In the genomic region with DNA sequence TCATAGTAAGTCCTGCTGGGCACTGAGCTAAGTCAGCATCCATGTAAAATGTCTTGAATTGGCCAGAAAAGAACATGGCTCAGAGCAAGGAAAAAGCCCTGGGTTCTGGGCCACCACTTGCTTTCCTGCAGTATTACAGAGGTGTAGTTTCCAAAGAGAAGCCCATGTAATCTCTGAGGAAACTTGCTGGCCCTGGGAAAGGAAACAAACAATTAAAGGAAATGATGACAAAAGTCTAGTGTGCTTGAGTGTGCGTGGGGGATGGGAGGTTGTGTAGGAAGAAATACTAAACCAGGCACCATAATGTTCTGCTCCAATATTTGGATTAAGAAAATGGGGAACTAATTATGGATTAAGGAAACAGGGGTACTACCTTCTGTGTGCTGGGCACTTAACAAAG, we compare ENCODE assay signal across 30 cellular contexts. TPM values are rescaled to one million over a fixed set of nuclear protein-coding genes. Genes with fewer than 3 reads are reported as not detected.
DNase-seq lines count a peak whose midpoint lies in the region; ATAC-seq lines count a peak whose summit lies in the region.
"Had no signal": no experiment of that assay in that cellular context is flagged by ENCODE, and none has a peak within 500 bp of the region (broad histone marks: within the 10 kb centered on the region; RNA-seq: fewer than 3 reads in every experiment).

No MANE protein-coding gene starts in this region.

- CTCF ChIA-PET in activated naive CD4-positive, alpha-beta T cell treated with anti-CD3 and anti-CD28 coated beads, Interleukin-2, amount 10 ng/mL, durations not matched to agents 7 days and 5 days (lab: Charles Lee): no interaction called here

- H3K27ac ChIP-seq in SJCRH30: no peak overlapping the region
- H3K27ac ChIP-seq: thyroid gland, uterus had no signal

- no peak overlapping the region for H3K4me3 ChIP-seq in SJCRH30
- H3K4me3 ChIP-seq: GM23338, thyroid gland, uterus had no signal

- DNase-seq in activated naive CD4-positive, alpha-beta T cell treated with anti-CD3 and anti-CD28 coated beads, Interleukin-2, amount 10 ng/mL, durations not matched to agents 7 days and 5 days: no peak
- no peak for DNase-seq in activated naive CD4-positive, alpha-beta T cell treated with anti-CD3 and anti-CD28 coated beads, Interleukin-2, amount 50 U/mL, for 16 hours
- peak; percentile 2 for DNase-seq in MV-4-11 (lab: John Stamatoyannopoulos, UW)
- peak; percentile 26 to 84 for DNase-seq in lung microvascular endothelial cell (ENCODE audit: low read depth in 2 of 2)
- DNase-seq in A172 (ENCODE audit: low spot score): no peak
- DNase-seq in SJCRH30: no peak
- DNase-seq: activated CD4-positive, alpha-beta T cell treated with anti-CD3 and anti-CD28 coated beads for 36 hours; activated naive CD4-positive, alpha-beta T cell treated with anti-CD3 and anti-CD28 coated beads for 36 hours; effector CD4-positive, alpha-beta T cell; EL; glutamatergic neuron; IMR-90; islet precursor cell; midbrain; naive B cell; NCI-H146; NCI-H446; NCI-H774; nucleus accumbens; RPMI8226; stimulated activated CD4-positive, alpha-beta T cell treated with anti-CD3 and anti-CD28 coated beads, Interleukin-12 subunit alpha, Interleukin-12 subunit beta, amount 100 ng/mL, for 4 hours; stimulated activated CD4-positive, alpha-beta T cell treated with anti-CD3 and anti-CD28 coated beads, Interleukin-2, amount 100 ng/mL, for 48 hours; thyroid gland; uterus had no signal

- no peaks in the 10 kb centered on the region for H3K9me3 ChIP-seq in SJCRH30 (replicated peaks)
- H3K9me3 ChIP-seq: thyroid gland, uterus had no signal

- peak overlapping the region; percentile 96 for H3K27ac Mint-ChIP-seq in activated naive CD4-positive, alpha-beta T cell treated with anti-CD3 and anti-CD28 coated beads, Interleukin-2, amount 10 ng/mL, durations not matched to agents 7 days and 5 days
- no peak overlapping the region for H3K27ac Mint-ChIP-seq in activated T-helper 17 cell treated with anti-CD3 and anti-CD28 coated beads, Interleukin-2, amount 50 U/mL, for 72 hours
- H3K27ac Mint-ChIP-seq: activated CD4-positive, alpha-beta T cell treated with anti-CD3 and anti-CD28 coated beads for 36 hours; B cell; GM23338; naive B cell; progenitor cell of endocrine pancreas had no signal

- ATAC-seq in activated T-helper 17 cell treated with anti-CD3 and anti-CD28 coated beads, Interleukin-2, amount 50 U/mL, for 72 hours (replicated peaks): no peak
- no peak for ATAC-seq in HG03442 (IDR thresholded peaks at IDR 0.05; ENCODE audit: unreplicated experiment)
- ATAC-seq: activated CD4-positive, alpha-beta T cell treated with anti-CD3 and anti-CD28 coated beads for 36 hours; GM23338; sciatic nerve had no signal

- no peaks in the 10 kb centered on the region for H3K27me3 Mint-ChIP-seq in activated naive CD4-positive, alpha-beta T cell treated with anti-CD3 and anti-CD28 coated beads, Interleukin-2, amount 10 ng/mL, durations not matched to agents 7 days and 5 days
- H3K27me3 Mint-ChIP-seq in activated T-helper 17 cell treated with anti-CD3 and anti-CD28 coated beads, Interleukin-2, amount 50 U/mL, for 72 hours: no peaks in the 10 kb centered on the region
- H3K27me3 Mint-ChIP-seq: activated CD4-positive, alpha-beta T cell treated with anti-CD3 and anti-CD28 coated beads for 36 hours; progenitor cell of endocrine pancreas had no signal

- H3K9me3 Mint-ChIP-seq in activated naive CD4-positive, alpha-beta T cell treated with anti-CD3 and anti-CD28 coated beads, Interleukin-2, amount 10 ng/mL, durations not matched to agents 7 days and 5 days: no peaks in the 10 kb centered on the region
- H3K9me3 Mint-ChIP-seq in activated T-helper 17 cell treated with anti-CD3 and anti-CD28 coated beads, Interleukin-2, amount 50 U/mL, for 72 hours: no peaks in the 10 kb centered on the region
- H3K9me3 Mint-ChIP-seq: activated naive CD4-positive, alpha-beta T cell treated with anti-CD3 and anti-CD28 coated beads for 36 hours; GM23338; naive B cell had no signal

- no peak overlapping the region for H3K4me3 Mint-ChIP-seq in activated naive CD4-positive, alpha-beta T cell treated with anti-CD3 and anti-CD28 coated beads, Interleukin-2, amount 10 ng/mL, durations not matched to agents 7 days and 5 days
- peak overlapping the region; percentile 73 for H3K4me3 Mint-ChIP-seq in activated T-helper 17 cell treated with anti-CD3 and anti-CD28 coated beads, Interleukin-2, amount 50 U/mL, for 72 hours
- H3K4me3 Mint-ChIP-seq: activated CD4-positive, alpha-beta T cell treated with anti-CD3 and anti-CD28 coated beads for 36 hours; activated naive CD4-positive, alpha-beta T cell treated with anti-CD3 and anti-CD28 coated beads for 36 hours; B cell; GM23338 had no signal

- H3K27me3 ChIP-seq in SJCRH30: no peaks in the 10 kb centered on the region
- H3K27me3 ChIP-seq: thyroid gland, uterus had no signal

- H3K36me3 Mint-ChIP-seq in activated naive CD4-positive, alpha-beta T cell treated with anti-CD3 and anti-CD28 coated beads, Interleukin-2, amount 10 ng/mL, durations not matched to agents 7 days and 5 days: peaks cover 6% of the 10 kb centered on the region
- no peaks in the 10 kb centered on the region for H3K36me3 Mint-ChIP-seq in activated T-helper 17 cell treated with anti-CD3 and anti-CD28 coated beads, Interleukin-2, amount 50 U/mL, for 72 hours (ENCODE audit: low read depth)
- H3K36me3 Mint-ChIP-seq: naive B cell had no signal

- H3K4me1 ChIP-seq in SJCRH30: no peaks in the 10 kb centered on the region
- H3K4me1 ChIP-seq: thyroid gland, uterus had no signal

- H3K4me1 Mint-ChIP-seq in activated naive CD4-positive, alpha-beta T cell treated with anti-CD3 and anti-CD28 coated beads, Interleukin-2, amount 10 ng/mL, durations not matched to agents 7 days and 5 days: peaks cover 44% of the 10 kb centered on the region
- peaks cover 22% of the 10 kb centered on the region for H3K4me1 Mint-ChIP-seq in activated T-helper 17 cell treated with anti-CD3 and anti-CD28 coated beads, Interleukin-2, amount 50 U/mL, for 72 hours
- H3K4me1 Mint-ChIP-seq: B cell, GM23338, naive B cell had no signal

- no peaks in the 10 kb centered on the region for H3K36me3 ChIP-seq in SJCRH30
- H3K36me3 ChIP-seq: thyroid gland, uterus had no signal

RNA-seq across cellular contexts. Expression of gene ZNF449, which starts 37.7 kb away (rescaled TPM):
- 1 to 10 TPM; 1.6 to 2.2 TPM for total RNA-seq in activated T-helper 17 cell treated with anti-CD3 and anti-CD28 coated beads, Interleukin-2, amount 50 U/mL, for 72 hours
- total RNA-seq in lung microvascular endothelial cell: 5.9 and 10.3 TPM in 2 replicates
- total RNA-seq in A172 (2014; rRNA removed; shearing (Covaris generic)): 3.0 and 3.2 TPM in 2 replicates
- total RNA-seq in SJCRH30 (2014; rRNA removed; shearing (Covaris generic)): 5.5 and 7.4 TPM in 2 replicates

RNA-seq across cellular contexts. Expression of gene ZNF75D, which starts 38.4 kb away (rescaled TPM):
- total RNA-seq in activated T-helper 17 cell treated with anti-CD3 and anti-CD28 coated beads, Interleukin-2, amount 50 U/mL, for 72 hours: 1 to 10 TPM; 6.4 to 8.2 TPM
- 6.5 and 7.3 TPM in 2 replicates for total RNA-seq in lung microvascular endothelial cell
- total RNA-seq in A172 (2014; rRNA removed; shearing (Covaris generic)): 1.4 and 3.2 TPM in 2 replicates
- 9.6 and 11.0 TPM in 2 replicates for total RNA-seq in SJCRH30 (2014; rRNA removed; shearing (Covaris generic))

RNA-seq across cellular contexts. Expression of gene SMIM10L2A, which starts 39.5 kb away (rescaled TPM):
- under 1 TPM; 0.06 to 0.82 TPM for total RNA-seq in activated T-helper 17 cell treated with anti-CD3 and anti-CD28 coated beads, Interleukin-2, amount 50 U/mL, for 72 hours
- 0.40 and 0.65 TPM in 2 replicates for total RNA-seq in lung microvascular endothelial cell
- 0.29 TPM in 1 of 2 replicates, not detected in the other for total RNA-seq in A172 (2014; rRNA removed; shearing (Covaris generic))
- not detected in 2 replicates for total RNA-seq in SJCRH30 (2014; rRNA removed; shearing (Covaris generic))

Comparison
In these comparisons a context has a peak if more than half of its experiments do, and no peak if none do; other contexts are left out.
1. DNase-seq: peak in MV-4-11 (single experiment) and lung microvascular endothelial cell (2 of 2); none in activated naive CD4-positive, alpha-beta T cell treated with anti-CD3 and anti-CD28 coated beads, Interleukin-2, amount 10 ng/mL, durations not matched to agents 7 days and 5 days (single experiment), activated naive CD4-positive, alpha-beta T cell treated with anti-CD3 and anti-CD28 coated beads, Interleukin-2, amount 50 U/mL, for 16 hours (single experiment), A172 (single experiment) and SJCRH30 (0 of 2).